8 cellular contexts compared by ENCODE assay signal in genomic region chr7:3897430-3898385, GRCh38.
A peak's percentile ranks its signal among the peaks of the same experiment; 100 is the strongest.
DNase-seq lines count a peak whose midpoint lies in the region; ATAC-seq, FAIRE-seq and TF ChIP-seq lines count a peak whose summit lies in the region.

No MANE protein-coding gene starts in this region.

- TF ChIP-seq RAD21 in A549 (conservative IDR thresholded peaks at IDR 0.05 in 1 of 2, IDR thresholded peaks at IDR 0.05 in 1 of 2) = peak; percentile 61 to 68

- TF ChIP-seq EP300 in A549 (IDR thresholded peaks at IDR 0.05) (no peak), esophagus muscularis mucosa (IDR thresholded peaks at IDR 0.05) (no peak)

- 54% methylated on average over 10 of the region's 10 CpGs for WGBS in A549 (ENCODE audit: missing lambda C conversion rate)
- 78% methylated on average over 10 of the region's 10 CpGs for WGBS in esophagus muscularis mucosa

- H3K27me3 ChIP-seq in esophagus muscularis mucosa = no peaks in the 10 kb centered on the region
- no peaks in the 10 kb centered on the region for H3K27me3 ChIP-seq in osteoblast (ENCODE audit: insufficient read depth, low read length)
- H3K27me3 ChIP-seq in vagina = no peaks in the 10 kb centered on the region

- no peak overlapping the region for H3K4me2 ChIP-seq in A549
- H3K4me2 ChIP-seq in osteoblast (ENCODE audit: insufficient read depth, low read length) = no peak overlapping the region

- H2AFZ ChIP-seq in osteoblast (ENCODE audit: low read length) = no peak overlapping the region

- H3K27ac ChIP-seq in A549 (no peak overlapping the region), esophagus muscularis mucosa (replicated peaks in 1 of 4) (no peak overlapping the region), osteoblast (ENCODE audit: low read depth, low read length) (no peak overlapping the region), vagina (peak overlapping the region; percentile 18)

- peak in 1 of 2 experiments; percentile 70; a peak in 2 of 6 replicates for ATAC-seq in A549

- H3K4me3 ChIP-seq in A549 (no peak overlapping the region), GM12864 (ENCODE audit: low read depth, low read length) (no peak overlapping the region), esophagus muscularis mucosa (no peak overlapping the region), osteoblast (ENCODE audit: insufficient read depth, low read length) (no peak overlapping the region), vagina (no peak overlapping the region)

- no peaks in the 10 kb centered on the region for H3K36me3 ChIP-seq in esophagus muscularis mucosa
- H3K36me3 ChIP-seq in osteoblast (ENCODE audit: insufficient read depth, low read length) = no peaks in the 10 kb centered on the region
- no peaks in the 10 kb centered on the region for H3K36me3 ChIP-seq in vagina

- TF ChIP-seq CTCF in A549 (IDR thresholded peaks at IDR 0.05) (peak; percentile 76), GM12864 (IDR thresholded peaks at IDR 0.05; ENCODE audit: low read depth, low read length, missing control alignments) (peak; percentile 60), esophagus muscularis mucosa (IDR thresholded peaks at IDR 0.05) (peak; percentile 71 to 83 (median 74)), osteoblast (IDR thresholded peaks at IDR 0.05; ENCODE audit: extremely low read depth, low read depth, low read length) (peak; percentile 78), vagina (IDR thresholded peaks at IDR 0.05) (peak; percentile 18 to 72 (median 60))

- peak; percentile 86 for FAIRE-seq in A549 (lab: Jason Lieb, UNC)

- intact Hi-C loops in esophagus muscularis mucosa (cut with DNase I) (loop anchor here (2.0 kb wide), 1 partner anchor 597 kb away; the partner anchor contains the start of gene SDK1), vagina (cut with DNase I) (loop anchor here (10.0 kb wide), 1 partner anchor 593 kb away; the partner anchor contains the start of gene SDK1)

- H3K4me1 ChIP-seq in A549 (no peaks in the 10 kb centered on the region), esophagus muscularis mucosa (no peaks in the 10 kb centered on the region), osteoblast (ENCODE audit: insufficient read depth, low read length) (no peaks in the 10 kb centered on the region), vagina (no peaks in the 10 kb centered on the region)

- no peak for TF ChIP-seq POLR2A in A549 (IDR thresholded peaks at IDR 0.05; ENCODE audit: low read length)
- TF ChIP-seq POLR2A in esophagus muscularis mucosa (IDR thresholded peaks at IDR 0.05; ENCODE audit: low read depth) = no peak
- TF ChIP-seq POLR2A in vagina (IDR thresholded peaks at IDR 0.05) = no peak

- CTCF ChIA-PET in A549 (lab: Yijun Ruan, JAX) = interaction anchor here (0.7 to 2.1 kb wide), 16 partner anchors 11 to 1034 kb away, joined by 3 to 6 read pairs (median 3); no protein-coding TSS in a partner anchor

- no peaks in the 10 kb centered on the region for H3K79me2 ChIP-seq in osteoblast (ENCODE audit: insufficient read depth, low read length)

- DNase-seq in A549 (ENCODE audit: low read depth in 1 of 2, low spot score in 1 of 2) (peak; percentile 36 to 55), GM12864 (ENCODE audit: low read depth) (no peak), NCI-H128 (lab: John Stamatoyannopoulos, UW; ENCODE audit: unreplicated experiment) (peak; percentile 44), esophagus muscularis mucosa (ENCODE audit: extremely low spot score) (peak; percentile 74), osteoblast (ENCODE audit: insufficient read length, low spot score, missing footprints) (peak; percentile 84), vagina (ENCODE audit: extremely low spot score in 2 of 2) (no peak), islet precursor cell (no peak)
- DNase-seq in activated CD4-positive, alpha-beta T cell treated with anti-CD3 and anti-CD28 coated beads, Interleukin-2, amount 50 U/mL, for 1 hour = peak; percentile 45

- no peaks in the 10 kb centered on the region for H3K9me3 ChIP-seq in A549
- H3K9me3 ChIP-seq in esophagus muscularis mucosa = no peaks in the 10 kb centered on the region
- no peaks in the 10 kb centered on the region for H3K9me3 ChIP-seq in osteoblast (ENCODE audit: low read depth, low read length)
- H3K9me3 ChIP-seq in vagina = no peaks in the 10 kb centered on the region

- no peaks in the 10 kb centered on the region for H4K20me1 ChIP-seq in osteoblast (ENCODE audit: insufficient read depth, low read length)

- POLR2A ChIA-PET in A549 (lab: Yijun Ruan, JAX) = no interaction called here

TF ChIP-seq in A549, 52 proteins besides CTCF, POLR2A, EP300 and RAD21:
- TF ChIP-seq SMC3 (IDR thresholded peaks at IDR 0.05) (peak; percentile 79), RFX5 (IDR thresholded peaks at IDR 0.05) (no peak)

Comparison
In these comparisons a context has a peak if more than half of its experiments do, and no peak if none do; other contexts are left out.
1. DNase-seq: peak in A549 (2 of 2), NCI-H128 (single experiment), activated CD4-positive, alpha-beta T cell treated with anti-CD3 and anti-CD28 coated beads, Interleukin-2, amount 50 U/mL, for 1 hour (single experiment), esophagus muscularis mucosa (single experiment) and osteoblast (single experiment); none in GM12864 (single experiment), vagina (0 of 2) and islet precursor cell (single experiment).
2. Peak in every context shown above with its lines, with median percentiles within 50 percentile points of each other: CTCF ChIP-seq.